In the genomic region with DNA sequence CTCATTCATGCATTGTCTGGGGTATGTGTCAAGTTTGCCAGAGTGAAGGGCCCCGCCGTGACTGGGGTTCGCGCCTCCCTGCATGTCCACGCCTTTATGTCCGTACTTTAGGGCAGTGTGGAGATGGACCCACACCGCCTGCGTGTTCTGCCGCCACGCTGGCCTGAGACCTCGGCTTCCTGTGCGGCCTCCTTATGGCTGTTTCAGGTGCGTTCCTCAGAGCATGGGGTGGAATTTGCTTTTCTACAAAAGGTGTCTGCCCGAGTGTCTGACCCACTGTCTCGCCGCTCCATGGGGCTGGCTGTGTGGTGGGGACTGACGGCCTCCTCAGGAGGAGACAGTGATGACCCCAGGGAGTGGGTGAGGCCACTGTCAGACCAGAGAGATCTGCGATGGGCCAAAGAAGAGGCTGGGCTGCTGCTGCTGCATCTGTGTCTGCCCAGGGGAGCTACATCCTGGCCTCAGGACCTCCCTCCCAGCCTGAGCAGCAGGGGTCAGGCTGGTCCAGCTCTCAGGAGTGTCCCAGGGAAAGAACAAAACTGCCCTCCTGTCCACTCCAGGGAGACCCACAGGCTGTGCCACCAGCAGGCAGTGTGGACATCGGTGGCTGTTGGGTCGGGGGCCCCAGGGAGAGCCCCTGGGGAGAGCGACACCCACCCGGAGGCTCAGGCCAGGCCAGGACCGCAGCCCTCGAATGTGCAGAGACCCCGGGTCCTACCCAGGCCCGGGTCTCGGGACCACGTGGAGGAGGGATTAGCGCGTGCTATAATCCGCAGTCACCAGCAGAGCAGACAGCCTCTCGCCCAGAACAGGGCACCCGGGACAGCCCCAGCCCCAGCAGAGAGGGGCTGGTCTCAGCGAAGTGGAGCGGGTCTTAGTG, we compare ENCODE assay signal across 1 cellular context.
TF ChIP-seq lines count a peak whose summit lies in the region.

No MANE protein-coding gene starts in this region.

TF ChIP-seq in H1, 55 proteins besides CTCF, POLR2A, EP300 and RAD21:
- TF ChIP-seq EZH2 (IDR thresholded peaks at IDR 0.05; ENCODE audit: low read depth, low read length, severe bottlenecking), result no peak
- no peak for TF ChIP-seq CHD7 (IDR thresholded peaks at IDR 0.05; ENCODE audit: insufficient replicate concordance, low read length)
- no peak for TF ChIP-seq POLR2AphosphoS5 (IDR thresholded peaks at IDR 0.05; ENCODE audit: low read depth, low read length)
- TF ChIP-seq, protein P1, sequence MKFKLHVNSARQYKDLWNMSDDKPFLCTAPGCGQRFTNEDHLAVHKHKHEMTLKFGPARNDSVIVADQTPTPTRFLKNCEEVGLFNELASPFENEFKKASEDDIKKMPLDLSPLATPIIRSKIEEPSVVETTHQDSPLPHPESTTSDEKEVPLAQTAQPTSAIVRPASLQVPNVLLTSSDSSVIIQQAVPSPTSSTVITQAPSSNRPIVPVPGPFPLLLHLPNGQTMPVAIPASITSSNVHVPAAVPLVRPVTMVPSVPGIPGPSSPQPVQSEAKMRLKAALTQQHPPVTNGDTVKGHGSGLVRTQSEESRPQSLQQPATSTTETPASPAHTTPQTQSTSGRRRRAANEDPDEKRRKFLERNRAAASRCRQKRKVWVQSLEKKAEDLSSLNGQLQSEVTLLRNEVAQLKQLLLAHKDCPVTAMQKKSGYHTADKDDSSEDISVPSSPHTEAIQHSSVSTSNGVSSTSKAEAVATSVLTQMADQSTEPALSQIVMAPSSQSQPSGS (IDR thresholded peaks at IDR 0.05; ENCODE audit: low read length), result no peak
- no peak for TF ChIP-seq BCL11A (IDR thresholded peaks at IDR 0.05; ENCODE audit: low read depth in 2 of 2, low read length in 2 of 2)
- TF ChIP-seq TCF12 (IDR thresholded peaks at IDR 0.05; ENCODE audit: low read depth, low read length), result no peak
- TF ChIP-seq POU5F1 (IDR thresholded peaks at IDR 0.05; ENCODE audit: low read depth, low read length), result no peak
- no peak for TF ChIP-seq HDAC6 (IDR thresholded peaks at IDR 0.05; ENCODE audit: low read depth, low read length)
- no peak for TF ChIP-seq NRF1 (IDR thresholded peaks at IDR 0.05; ENCODE audit: low read depth, low read length)
- no peak for TF ChIP-seq ZNF274 (IDR thresholded peaks at IDR 0.05; ENCODE audit: borderline replicate concordance, extremely low read depth, low read length)
- no peak for TF ChIP-seq MAX (IDR thresholded peaks at IDR 0.05)
- TF ChIP-seq KDM5A (IDR thresholded peaks at IDR 0.05; ENCODE audit: low read length), result no peak
- no peak for TF ChIP-seq SP1 (IDR thresholded peaks at IDR 0.05; ENCODE audit: low read depth, low read length)
- TF ChIP-seq BRCA1 (IDR thresholded peaks at IDR 0.05; ENCODE audit: low read depth, low read length), result no peak
- no peak for TF ChIP-seq BACH1 (IDR thresholded peaks at IDR 0.05; ENCODE audit: low read length)
